1 cellular context compared by ENCODE assay signal in the genomic region with DNA sequence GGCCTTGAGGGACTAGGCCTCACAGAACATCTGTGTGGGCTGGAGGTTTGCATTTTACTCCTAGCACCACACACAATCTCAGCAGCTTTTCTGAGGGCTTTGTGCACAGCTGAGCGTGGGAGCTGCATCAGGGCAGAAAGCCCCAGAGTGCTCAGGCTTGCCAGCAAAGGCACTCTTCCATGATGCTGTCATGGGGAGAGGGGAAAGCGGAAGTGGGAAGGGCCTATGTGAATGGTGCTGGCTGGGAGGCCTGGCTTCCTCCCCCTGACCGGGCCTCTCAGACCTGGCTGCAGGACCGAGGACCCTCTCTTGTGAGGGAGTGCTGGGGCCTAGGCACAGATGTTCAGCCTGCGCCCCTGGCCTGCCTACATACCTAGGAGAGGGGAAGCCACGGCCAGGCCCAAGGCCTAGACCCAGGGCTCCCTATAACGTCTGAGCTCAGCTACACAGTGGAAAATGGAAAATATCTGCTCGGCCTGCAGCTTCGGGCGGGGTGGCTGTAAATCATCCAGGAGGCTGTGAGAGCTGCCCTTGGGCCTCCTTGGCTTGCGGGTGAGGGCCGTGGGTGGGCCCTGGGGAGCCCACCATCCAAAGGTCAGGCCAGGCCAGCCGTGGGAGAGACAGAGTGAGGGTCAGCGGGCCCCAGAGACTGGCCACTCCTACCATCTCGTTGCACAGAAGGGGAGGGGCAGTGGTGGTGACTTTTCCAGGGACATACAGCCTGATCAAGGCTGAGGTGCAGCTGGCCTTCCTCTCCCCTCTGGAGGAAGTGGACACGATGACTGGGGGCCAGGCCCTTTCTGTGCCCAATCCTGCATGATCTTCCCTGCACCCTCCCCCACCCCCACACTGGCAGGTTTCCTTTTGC.
TF ChIP-seq lines count a peak whose summit lies in the region.

No MANE protein-coding gene starts in this region.

TF ChIP-seq in SK-N-SH, 30 proteins besides CTCF, POLR2A, EP300 and RAD21 (continued from another document):
- TF ChIP-seq PBX3 (IDR thresholded peaks at IDR 0.05) (no peak), EZH2phosphoT487 (IDR thresholded peaks at IDR 0.05; ENCODE audit: borderline replicate concordance, low read depth) (no peak)
